ENCODE assay signal across 8 cellular contexts in genomic region chr20:35992713-35993335, GRCh38. TPM values are rescaled to one million over a fixed set of nuclear protein-coding genes. Genes with fewer than 3 reads are reported as not detected.
A peak's percentile ranks its signal among the peaks of the same experiment; 100 is the strongest.
DNase-seq lines count a peak whose midpoint lies in the region; ATAC-seq and TF ChIP-seq lines count a peak whose summit lies in the region.

No MANE protein-coding gene starts in this region.

- RAD21 ChIA-PET in HCT116 (lab: Charles Lee; ENCODE audit: low non-redundant PET in 1 of 2, low total read pairs in 2 of 2, uncharacterized antibody in 2 of 2, unreplicated experiment in 2 of 2): interaction anchor here (0.6 to 1.8 kb wide), 9 partner anchors 92 to 473 kb away, joined by 3 to 43 read pairs (median 4); no protein-coding TSS in a partner anchor

- H3K36me3 ChIP-seq in BJ (ENCODE audit: control insufficient read depth, insufficient read depth, low read length): no peaks in the 10 kb centered on the region
- no peaks in the 10 kb centered on the region for H3K36me3 ChIP-seq in HCT116 (ENCODE audit: control insufficient read depth in 1 of 2, insufficient read depth in 2 of 2, low read length in 2 of 2)
- no peaks in the 10 kb centered on the region for H3K36me3 ChIP-seq in effector memory CD4-positive, alpha-beta T cell (ENCODE audit: control insufficient read depth, insufficient read depth, low read length)

- H3K9me3 ChIP-seq in HCT116 (ENCODE audit: control insufficient read depth in 1 of 2, insufficient read depth in 1 of 2, low read depth in 1 of 2, low read length in 2 of 2): no peaks in the 10 kb centered on the region
- H3K9me3 ChIP-seq in effector memory CD4-positive, alpha-beta T cell (ENCODE audit: control insufficient read depth, low read length): no peaks in the 10 kb centered on the region

- peak overlapping the region; percentile 50; the same call in 1 of the 2 replicates for H3K4me2 ChIP-seq in HCT116 (ENCODE audit: low read length)

- peak; percentile 84 for TF ChIP-seq RAD21 in HCT116 (IDR thresholded peaks at IDR 0.05; ENCODE audit: low read depth)

- TF ChIP-seq POLR2A in HCT116 (IDR thresholded peaks at IDR 0.05; ENCODE audit: borderline replicate concordance, extremely low read depth, insufficient read depth, insufficient read length): no peak

- no peak overlapping the region for H3K9ac ChIP-seq in HCT116 (ENCODE audit: low read length)

- peaks cover 15 to 20% of the 10 kb centered on the region in 2 donors for H3K27me3 Mint-ChIP-seq in stimulated activated naive B cell treated with anti-CD40 and anti-IgM and Interleukin-4, amounts not matched to agents 10 μg/mL and 1 μg/mL and 100 μg/mL, for 72 hours

- H4K20me1 ChIP-seq in HCT116 (ENCODE audit: insufficient read depth): no peaks in the 10 kb centered on the region

- no peaks in the 10 kb centered on the region for H3K79me2 ChIP-seq in HCT116 (ENCODE audit: insufficient read depth, low read length)

- H3K27me3 ChIP-seq in BJ (ENCODE audit: control insufficient read depth, insufficient read depth, low read length) (no peaks in the 10 kb centered on the region), HCT116 (ENCODE audit: insufficient read depth, low read length) (no peaks in the 10 kb centered on the region)
- no peaks in the 10 kb centered on the region for H3K27me3 ChIP-seq in effector memory CD4-positive, alpha-beta T cell (replicated peaks; ENCODE audit: control insufficient read depth, insufficient read depth, low read length, poor library complexity, severe bottlenecking)

- CTCF ChIA-PET in BJ (lab: Yijun Ruan, JAX) (interaction anchor here (0.6 to 14.7 kb wide), 41 partner anchors 11 to 1282 kb away, joined by 3 to 498 read pairs (median 4); partner anchors contain the start of gene SCAND1), HCT116 (lab: Charles Lee) (interaction anchor here (0.6 to 11.9 kb wide), 42 partner anchors 8 to 545 kb away, joined by 3 to 442 read pairs (median 5); partner anchors contain the start of genes RBM39 and SCAND1)

- ATAC-seq in HCT116 (peak; percentile 68), HG03460 (IDR thresholded peaks at IDR 0.05; ENCODE audit: unreplicated experiment) (no peak)
- ATAC-seq in stimulated activated naive B cell treated with anti-CD40 and anti-IgM and Interleukin-4, amounts not matched to agents 10 μg/mL and 1 μg/mL and 100 μg/mL, for 72 hours (replicated peaks): peak; percentile 84 to 86

- DNase-seq in BJ (ENCODE audit: low read depth) (no peak), HCT116 (ENCODE audit: low read depth, low spot score) (peak; percentile 49), NCI-H524 treated with DMSO at 0.1 percent for 48 hours (lab: John Stamatoyannopoulos, UW) (peak; percentile 58), lung microvascular endothelial cell (ENCODE audit: low read depth in 2 of 2) (peak; percentile 60 to 78)
- peak; percentile 17 to 21 for DNase-seq in activated CD4-positive, alpha-beta T cell treated with anti-CD3 and anti-CD28 coated beads, Interleukin-2, amount 50 U/mL, for 4 hours
- DNase-seq in effector memory CD4-positive, alpha-beta T cell: peak; percentile 2 to 20 (median 13)
- peak; percentile 35 for DNase-seq in stimulated activated naive B cell treated with anti-CD40 and anti-IgM and Interleukin-4, amounts not matched to agents 10 μg/mL and 1 μg/mL and 100 μg/mL, for 72 hours

- H3K9me3 Mint-ChIP-seq in stimulated activated naive B cell treated with anti-CD40 and anti-IgM and Interleukin-4, amounts not matched to agents 10 μg/mL and 1 μg/mL and 100 μg/mL, for 72 hours: no peaks in the 10 kb centered on the region

- H2AFZ ChIP-seq in HCT116 (ENCODE audit: low read depth, low read length, poor library complexity, severe bottlenecking): peak overlapping the region; percentile 62

- H3K4me1 Mint-ChIP-seq in stimulated activated naive B cell treated with anti-CD40 and anti-IgM and Interleukin-4, amounts not matched to agents 10 μg/mL and 1 μg/mL and 100 μg/mL, for 72 hours: peaks cover 6 to 18% of the 10 kb centered on the region in 2 donors

- H3K4me3 ChIP-seq in BJ (ENCODE audit: low read depth, low read length) (no peak overlapping the region), HCT116 (replicated peaks in 1 of 2; ENCODE audit: low read depth in 1 of 2, low read length in 2 of 2) (no peak overlapping the region; a peak in 1 of 4 replicates)
- no peak overlapping the region for H3K4me3 ChIP-seq in effector memory CD4-positive, alpha-beta T cell (ENCODE audit: insufficient read depth, low read depth, low read length, poor library complexity, severe bottlenecking)

- peak; percentile 91 for TF ChIP-seq CTCF in BJ (IDR thresholded peaks at IDR 0.05; ENCODE audit: insufficient read depth, low read depth, low read length)
- peak; percentile 81 to 92 (median 90) for TF ChIP-seq CTCF in HCT116 (IDR thresholded peaks at IDR 0.05 in 2 of 3, conservative IDR thresholded peaks at IDR 0.05 in 1 of 3; ENCODE audit: borderline replicate concordance in 1 of 3, insufficient read depth in 1 of 3, low read depth in 2 of 3, low read length in 2 of 3)

- no peak overlapping the region for H3K27ac Mint-ChIP-seq in stimulated activated naive B cell treated with anti-CD40 and anti-IgM and Interleukin-4, amounts not matched to agents 10 μg/mL and 1 μg/mL and 100 μg/mL, for 72 hours

- H3K27ac ChIP-seq in HCT116 (ENCODE audit: low read depth, low read length): no peak overlapping the region
- no peak overlapping the region for H3K27ac ChIP-seq in effector memory CD4-positive, alpha-beta T cell (ENCODE audit: insufficient read depth, low read length, poor library complexity, severe bottlenecking)

- POLR2A ChIA-PET in BJ (lab: Charles Lee) (interaction anchor here (0.6 kb wide), 1 partner anchor 101 kb away, joined by 6 read pairs; no protein-coding TSS in a partner anchor), HCT116 (lab: Charles Lee) (interaction anchor here (0.5 to 1.5 kb wide), 9 partner anchors 25 to 891 kb away, joined by 3 to 19 read pairs (median 4); partner anchors contain the start of genes CNBD2 and SCAND1)

- intact Hi-C loops in HCT116 (cut with micrococcal nuclease): loop anchor here (5.0 kb wide), 1 partner anchor 444 kb away; no protein-coding TSS in a partner anchor

- no peaks in the 10 kb centered on the region for H3K36me3 Mint-ChIP-seq in stimulated activated naive B cell treated with anti-CD40 and anti-IgM and Interleukin-4, amounts not matched to agents 10 μg/mL and 1 μg/mL and 100 μg/mL, for 72 hours

- peaks cover 2 to 23% of the 10 kb centered on the region in 2 experiments; a peak in 3 of 4 replicates for H3K4me1 ChIP-seq in HCT116 (ENCODE audit: control insufficient read depth in 1 of 2, insufficient read depth in 2 of 2, low read length in 2 of 2)
- no peaks in the 10 kb centered on the region for H3K4me1 ChIP-seq in effector memory CD4-positive, alpha-beta T cell (ENCODE audit: control insufficient read depth, insufficient read depth, low read length, poor library complexity, severe bottlenecking)

- H3K4me3 Mint-ChIP-seq in stimulated activated naive B cell treated with anti-CD40 and anti-IgM and Interleukin-4, amounts not matched to agents 10 μg/mL and 1 μg/mL and 100 μg/mL, for 72 hours: peak overlapping the region in 1 of 2 donors; percentile 39

- BruUV-seq in HCT116 (replicated peaks; lab: Mats Ljungman, UMichigan): no TSS peak

- no peaks in the 10 kb centered on the region for H3K9me2 ChIP-seq in HCT116 (ENCODE audit: insufficient read depth)

TF ChIP-seq in HCT116, 20 proteins besides CTCF, POLR2A, EP300 and RAD21:
- TF ChIP-seq YY1 (IDR thresholded peaks at IDR 0.05; ENCODE audit: extremely low read depth, insufficient replicate concordance, low read depth, low read length): peak; percentile 6
- TF ChIP-seq ZNF274 (IDR thresholded peaks at IDR 0.05; ENCODE audit: low read depth, low read length): no peak
- TF ChIP-seq SIN3A (IDR thresholded peaks at IDR 0.05; ENCODE audit: low read depth): no peak
- TF ChIP-seq MAX (IDR thresholded peaks at IDR 0.05): no peak

RNA-seq across cellular contexts. Expression of gene CNBD2, which starts 24.4 kb away (rescaled TPM):
- 1.7 and 2.4 TPM in 2 replicates for polyA plus RNA-seq in BJ (2011; rRNA removed)
- 0.52 and 1.5 TPM in 2 replicates for polyA minus RNA-seq in BJ (2011; rRNA and poly(A)+ RNA removed)
- 3.1 TPM for total RNA-seq in HCT116 (2021; ENCODE audit: unreplicated experiment)
- 2.9 and 4.1 TPM in 2 replicates for polyA plus RNA-seq in HCT116 (2012)
- 3.3 and 5.6 TPM in 2 replicates for total RNA-seq in lung microvascular endothelial cell

RNA-seq across cellular contexts. Expression of gene SCAND1, which starts 38.5 kb away (rescaled TPM):
- polyA plus RNA-seq in BJ (2011; rRNA removed): 10.8 and 15.8 TPM in 2 replicates
- polyA minus RNA-seq in BJ (2011; rRNA and poly(A)+ RNA removed): 2.7 and 2.8 TPM in 2 replicates
- 46.2 TPM for total RNA-seq in HCT116 (2021; ENCODE audit: unreplicated experiment)
- polyA plus RNA-seq in HCT116 (2012): 34.7 and 39.3 TPM in 2 replicates
- total RNA-seq in lung microvascular endothelial cell: 79.8 and 88.7 TPM in 2 replicates
